ENCODE assay signal across 12 cellular contexts in the genomic region with DNA sequence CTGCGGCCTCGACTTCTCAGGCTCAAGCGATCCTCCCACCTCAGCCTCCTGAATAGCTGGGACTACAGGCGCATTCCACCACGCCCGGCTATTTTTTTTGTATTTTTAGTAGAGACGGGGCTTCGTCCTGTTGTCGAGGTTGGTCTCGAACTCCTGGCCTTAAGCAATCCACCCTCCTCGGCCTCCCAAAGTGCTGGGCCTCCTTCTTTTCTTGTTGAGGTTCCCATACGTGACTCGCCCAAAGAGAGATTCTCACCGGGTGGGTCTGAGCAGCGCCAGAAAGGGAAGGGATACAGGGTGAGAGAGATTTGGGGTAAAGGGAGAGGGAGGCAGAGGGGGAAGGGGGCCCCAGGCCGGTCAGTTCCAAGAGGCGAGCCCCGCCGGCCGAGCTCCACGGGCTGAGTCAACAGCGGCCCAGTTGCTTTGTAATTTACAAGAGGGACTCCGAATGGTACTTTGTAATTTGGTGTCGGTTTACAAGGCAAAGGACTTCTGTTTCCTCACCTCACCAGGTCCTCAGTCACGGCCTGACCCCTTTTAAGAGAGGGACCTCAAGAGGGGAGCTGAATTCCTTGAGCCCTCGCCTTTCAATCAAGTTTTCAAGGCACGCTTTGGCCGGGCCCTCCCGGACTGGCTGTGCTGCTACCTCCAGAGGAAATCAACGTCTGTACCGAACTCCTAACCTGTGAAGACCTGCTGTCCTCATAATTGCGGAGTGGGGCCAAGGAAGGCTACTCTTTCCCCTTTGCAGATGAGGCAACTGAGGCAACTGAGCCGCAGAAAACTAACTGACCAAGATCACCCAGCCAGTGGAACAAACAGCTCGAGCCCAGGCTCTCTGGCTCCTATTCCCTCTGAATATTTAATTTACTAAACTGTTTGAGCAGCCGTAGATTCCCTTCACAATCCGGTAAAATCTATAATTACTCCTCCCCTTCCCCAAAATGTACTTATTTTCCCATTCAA. TPM values are rescaled to one million over a fixed set of nuclear protein-coding genes. Genes with fewer than 3 reads are reported as not detected.
DNase-seq lines count a peak whose midpoint lies in the region; ATAC-seq and TF ChIP-seq lines count a peak whose summit lies in the region.
"Had no signal": no experiment of that assay in that cellular context is flagged by ENCODE, and none has a peak within 500 bp of the region (broad histone marks: within the 10 kb centered on the region; RNA-seq: fewer than 3 reads in every experiment).

No MANE protein-coding gene starts in this region.

- DNase-seq in CD4-positive, alpha-beta T cell = no peak
- no peak for DNase-seq in MG63
- DNase-seq in stimulated activated CD4-positive, alpha-beta T cell treated with anti-CD3 and anti-CD28 coated beads, Interleukin-4, amount 100 ng/mL, for 1 hour = no peak
- DNase-seq in mucosa of descending colon = no peak
- no peak for DNase-seq in NCI-H2081 treated with DMSO at 0.1 percent for 48 hours (lab: John Stamatoyannopoulos, UW)
- DNase-seq: aorta, DMS79, foreskin melanocyte, NCI-H2227 treated with DMSO at 0.1 percent for 48 hours had no signal

- peak overlapping the region; percentile 43 for H3K4me3 ChIP-seq in MG63
- peak overlapping the region; percentile 72 to 77 for H3K4me3 ChIP-seq in duodenal mucosa (ENCODE audit: low read depth in 1 of 2, low read length in 2 of 2)
- peak overlapping the region; percentile 76 for H3K4me3 ChIP-seq in rectal smooth muscle tissue (ENCODE audit: low read length)
- H3K4me3 ChIP-seq in mucosa of descending colon = no peak overlapping the region

- H3K9me3 Mint-ChIP-seq in CD4-positive, alpha-beta T cell = peaks cover 2% of the 10 kb centered on the region

- no peak for TF ChIP-seq CTCF in CD4-positive, alpha-beta T cell (IDR thresholded peaks at IDR 0.05)
- TF ChIP-seq CTCF in mucosa of descending colon (IDR thresholded peaks at IDR 0.05) = no peak

- no peak overlapping the region for H3K9ac ChIP-seq in duodenal mucosa (ENCODE audit: low read depth in 1 of 2, low read length in 2 of 2)
- no peak overlapping the region for H3K9ac ChIP-seq in rectal smooth muscle tissue (ENCODE audit: low read length)

- peaks cover 8% of the 10 kb centered on the region for H3K9me3 ChIP-seq in CD4-positive, alpha-beta T cell (ENCODE audit: control insufficient read depth, low read length)
- H3K9me3 ChIP-seq in MG63 = no peaks in the 10 kb centered on the region
- no peaks in the 10 kb centered on the region for H3K9me3 ChIP-seq in duodenal mucosa (ENCODE audit: control insufficient read depth in 1 of 2, low read length in 2 of 2)
- H3K9me3 ChIP-seq in mucosa of descending colon = no peaks in the 10 kb centered on the region

- H3K36me3 ChIP-seq in MG63 (no peaks in the 10 kb centered on the region), duodenal mucosa (ENCODE audit: control insufficient read depth in 1 of 2, insufficient read depth in 2 of 2, low read length in 2 of 2) (no peaks in the 10 kb centered on the region), rectal smooth muscle tissue (ENCODE audit: control insufficient read depth, insufficient read depth, low read length) (no peaks in the 10 kb centered on the region), mucosa of descending colon (ENCODE audit: low read depth) (no peaks in the 10 kb centered on the region)

- H3K4me1 ChIP-seq in duodenal mucosa (ENCODE audit: control insufficient read depth in 1 of 2, insufficient read depth in 2 of 2, low read length in 2 of 2) (peaks cover 13 to 20% of the 10 kb centered on the region in 2 donors), rectal smooth muscle tissue (ENCODE audit: control insufficient read depth, insufficient read depth, low read length) (no peaks in the 10 kb centered on the region), mucosa of descending colon (ENCODE audit: low read depth) (peaks cover 39% of the 10 kb centered on the region)

- H3K27ac Mint-ChIP-seq in CD4-positive, alpha-beta T cell = no peak overlapping the region

- CTCF ChIA-PET in CD4-positive, alpha-beta T cell (lab: Charles Lee) = no interaction called here

- peaks cover 61% of the 10 kb centered on the region for H3K4me1 Mint-ChIP-seq in CD4-positive, alpha-beta T cell (ENCODE audit: low read depth)

- intact Hi-C loops in CD4-positive, alpha-beta T cell (cut with DNase I, micrococcal nuclease) = no loop called here
- intact Hi-C loops in mucosa of descending colon (cut with DNase I, micrococcal nuclease) = no loop called here

- ATAC-seq in CD4-positive, alpha-beta T cell (ENCODE audit: poor library complexity) = no peak
- no peak for ATAC-seq in GM18861 (IDR thresholded peaks at IDR 0.05; ENCODE audit: unreplicated experiment)
- no peak for ATAC-seq in mucosa of descending colon

- POLR2A ChIA-PET in CD4-positive, alpha-beta T cell (lab: Charles Lee) = no interaction called here

- peaks cover 84% of the 10 kb centered on the region for H3K27me3 Mint-ChIP-seq in CD4-positive, alpha-beta T cell

- H3K4me3 Mint-ChIP-seq in CD4-positive, alpha-beta T cell = peak overlapping the region; percentile 84

- no peaks in the 10 kb centered on the region for H3K36me3 Mint-ChIP-seq in CD4-positive, alpha-beta T cell (ENCODE audit: low read depth)

- H3K27ac ChIP-seq in CD4-positive, alpha-beta T cell (ENCODE audit: low read depth, low read length) = no peak overlapping the region
- H3K27ac ChIP-seq in duodenal mucosa (ENCODE audit: low read depth, low read length) (no peak overlapping the region), rectal smooth muscle tissue (ENCODE audit: low read depth, low read length) (no peak overlapping the region)

- peaks cover 94% of the 10 kb centered on the region for H3K27me3 ChIP-seq in CD4-positive, alpha-beta T cell (ENCODE audit: control insufficient read depth, insufficient read depth, low read length)
- peaks cover 3% of the 10 kb centered on the region; the same call in 1 of the 2 replicates for H3K27me3 ChIP-seq in MG63
- H3K27me3 ChIP-seq in duodenal mucosa (ENCODE audit: control insufficient read depth in 1 of 2, insufficient read depth in 2 of 2, low read length in 2 of 2) = peaks cover 88 to 95% of the 10 kb centered on the region in 2 donors
- peaks cover 51% of the 10 kb centered on the region for H3K27me3 ChIP-seq in rectal smooth muscle tissue (ENCODE audit: control insufficient read depth, insufficient read depth, low read length)

RNA-seq across cellular contexts. Expression of a gene that starts 3.2 kb away (rescaled TPM):
- total RNA-seq in CD4-positive, alpha-beta T cell = not detected
- 0.30 TPM in 1 of 2 replicates, not detected in the other for total RNA-seq in MG63 (2014; rRNA removed; shearing (Covaris generic); ENCODE audit: low replicate concordance)
- 10 to 100 TPM in 1 of 3 donors, 1 to 10 TPM in 2; 1.5 to 10.2 (median 3.1) TPM for total RNA-seq in mucosa of descending colon
